1 cellular context compared by ENCODE assay signal in the genomic region with DNA sequence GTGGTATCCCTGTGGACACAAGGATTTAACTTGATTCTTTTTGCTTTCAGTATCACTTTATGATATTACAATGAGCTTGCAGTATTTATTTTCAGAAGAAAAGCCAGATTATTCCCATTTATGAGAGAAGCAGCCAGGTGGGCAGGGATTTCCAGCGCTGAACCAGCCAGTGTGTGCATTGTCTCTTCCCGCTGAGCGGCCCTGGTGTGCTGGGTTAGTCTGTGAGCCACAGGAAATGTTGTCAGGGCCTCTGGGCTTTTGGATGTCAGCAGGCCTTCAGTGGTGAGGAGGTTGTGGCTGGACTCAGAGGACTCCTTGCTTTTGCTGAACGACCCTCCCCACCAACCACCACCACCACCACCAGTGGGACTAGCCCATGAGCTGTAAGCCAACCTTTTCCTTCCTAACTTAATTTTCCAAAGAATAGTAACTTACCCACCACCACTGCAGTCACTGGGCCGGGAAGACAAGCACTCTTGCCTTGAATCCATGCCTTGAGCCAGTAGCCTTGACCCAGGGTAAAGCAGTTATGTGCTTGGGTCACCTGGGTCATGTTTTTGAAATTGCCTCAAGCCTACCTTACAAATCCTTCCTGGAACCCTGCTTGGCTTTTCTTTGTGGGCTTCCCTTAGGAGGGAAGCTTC.
A peak's percentile ranks its signal among the peaks of the same experiment; 100 is the strongest.
TF ChIP-seq lines count a peak whose summit lies in the region.

No MANE protein-coding gene starts in this region.

TF ChIP-seq in HepG2, 621 proteins besides CTCF, POLR2A, EP300 and RAD21 (continued from another document and continues in another):
- TF ChIP-seq, protein P1, sequence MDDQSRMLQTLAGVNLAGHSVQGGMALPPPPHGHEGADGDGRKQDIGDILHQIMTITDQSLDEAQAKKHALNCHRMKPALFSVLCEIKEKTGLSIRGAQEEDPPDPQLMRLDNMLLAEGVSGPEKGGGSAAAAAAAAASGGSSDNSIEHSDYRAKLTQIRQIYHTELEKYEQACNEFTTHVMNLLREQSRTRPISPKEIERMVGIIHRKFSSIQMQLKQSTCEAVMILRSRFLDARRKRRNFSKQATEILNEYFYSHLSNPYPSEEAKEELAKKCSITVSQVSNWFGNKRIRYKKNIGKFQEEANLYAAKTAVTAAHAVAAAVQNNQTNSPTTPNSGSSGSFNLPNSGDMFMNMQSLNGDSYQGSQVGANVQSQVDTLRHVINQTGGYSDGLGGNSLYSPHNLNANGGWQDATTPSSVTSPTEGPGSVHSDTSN (CRISPR knock-in tag; IDR thresholded peaks at IDR 0.05; ENCODE audit: borderline replicate concordance), result no peak
- no peak for TF ChIP-seq GATAD1 (CRISPR knock-in tag; IDR thresholded peaks at IDR 0.05)
- no peak for TF ChIP-seq IRF2 (CRISPR knock-in tag; IDR thresholded peaks at IDR 0.05)
- TF ChIP-seq ZMAT3 (CRISPR knock-in tag; conservative IDR thresholded peaks at IDR 0.05), result no peak
- no peak for TF ChIP-seq MEIS2 (CRISPR knock-in tag; IDR thresholded peaks at IDR 0.05)
- TF ChIP-seq POLR2AphosphoS5 (IDR thresholded peaks at IDR 0.05; ENCODE audit: low read depth, low read length), result no peak
- TF ChIP-seq MIXL1 (CRISPR knock-in tag; IDR thresholded peaks at IDR 0.05), result no peak
- no peak for TF ChIP-seq ZBTB42 (CRISPR knock-in tag; IDR thresholded peaks at IDR 0.05)
- TF ChIP-seq LRRFIP1 (CRISPR knock-in tag; conservative IDR thresholded peaks at IDR 0.05), result no peak
- no peak for TF ChIP-seq FOXO1 (CRISPR knock-in tag; IDR thresholded peaks at IDR 0.05)
- no peak for TF ChIP-seq SIN3A (IDR thresholded peaks at IDR 0.05; ENCODE audit: borderline replicate concordance, low read depth, low read length)
- TF ChIP-seq, protein P2, sequence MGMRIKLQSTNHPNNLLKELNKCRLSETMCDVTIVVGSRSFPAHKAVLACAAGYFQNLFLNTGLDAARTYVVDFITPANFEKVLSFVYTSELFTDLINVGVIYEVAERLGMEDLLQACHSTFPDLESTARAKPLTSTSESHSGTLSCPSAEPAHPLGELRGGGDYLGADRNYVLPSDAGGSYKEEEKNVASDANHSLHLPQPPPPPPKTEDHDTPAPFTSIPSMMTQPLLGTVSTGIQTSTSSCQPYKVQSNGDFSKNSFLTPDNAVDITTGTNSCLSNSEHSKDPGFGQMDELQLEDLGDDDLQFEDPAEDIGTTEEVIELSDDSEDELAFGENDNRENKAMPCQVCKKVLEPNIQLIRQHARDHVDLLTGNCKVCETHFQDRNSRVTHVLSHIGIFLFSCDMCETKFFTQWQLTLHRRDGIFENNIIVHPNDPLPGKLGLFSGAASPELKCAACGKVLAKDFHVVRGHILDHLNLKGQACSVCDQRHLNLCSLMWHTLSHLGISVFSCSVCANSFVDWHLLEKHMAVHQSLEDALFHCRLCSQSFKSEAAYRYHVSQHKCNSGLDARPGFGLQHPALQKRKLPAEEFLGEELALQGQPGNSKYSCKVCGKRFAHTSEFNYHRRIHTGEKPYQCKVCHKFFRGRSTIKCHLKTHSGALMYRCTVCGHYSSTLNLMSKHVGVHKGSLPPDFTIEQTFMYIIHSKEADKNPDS (CRISPR knock-in tag; IDR thresholded peaks at IDR 0.05), result no peak
- TF ChIP-seq TBX3 (IDR thresholded peaks at IDR 0.05; ENCODE audit: borderline replicate concordance), result no peak
- TF ChIP-seq ZNF138 (CRISPR knock-in tag; IDR thresholded peaks at IDR 0.05; ENCODE audit: low read depth), result no peak
- no peak for TF ChIP-seq ZNF329 (CRISPR knock-in tag; IDR thresholded peaks at IDR 0.05; ENCODE audit: low read depth)
- TF ChIP-seq, protein P3, sequence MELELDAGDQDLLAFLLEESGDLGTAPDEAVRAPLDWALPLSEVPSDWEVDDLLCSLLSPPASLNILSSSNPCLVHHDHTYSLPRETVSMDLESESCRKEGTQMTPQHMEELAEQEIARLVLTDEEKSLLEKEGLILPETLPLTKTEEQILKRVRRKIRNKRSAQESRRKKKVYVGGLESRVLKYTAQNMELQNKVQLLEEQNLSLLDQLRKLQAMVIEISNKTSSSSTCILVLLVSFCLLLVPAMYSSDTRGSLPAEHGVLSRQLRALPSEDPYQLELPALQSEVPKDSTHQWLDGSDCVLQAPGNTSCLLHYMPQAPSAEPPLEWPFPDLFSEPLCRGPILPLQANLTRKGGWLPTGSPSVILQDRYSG (CRISPR knock-in tag; IDR thresholded peaks at IDR 0.05), result no peak
- no peak for TF ChIP-seq ZZZ3 (CRISPR knock-in tag; IDR thresholded peaks at IDR 0.05; ENCODE audit: borderline replicate concordance)
- TF ChIP-seq ZNF451 (CRISPR knock-in tag; IDR thresholded peaks at IDR 0.05), result no peak
- TF ChIP-seq ZFP36L1 (CRISPR knock-in tag; IDR thresholded peaks at IDR 0.05), result no peak
- TF ChIP-seq KLF15 (CRISPR knock-in tag; IDR thresholded peaks at IDR 0.05; ENCODE audit: borderline replicate concordance), result no peak
- no peak for TF ChIP-seq POGK (CRISPR knock-in tag; conservative IDR thresholded peaks at IDR 0.05)
- no peak for TF ChIP-seq ONECUT2 (CRISPR knock-in tag; IDR thresholded peaks at IDR 0.05)
- no peak for TF ChIP-seq BHLHE40 (IDR thresholded peaks at IDR 0.05; ENCODE audit: low read length)
- TF ChIP-seq ZNF790 (CRISPR knock-in tag; IDR thresholded peaks at IDR 0.05; ENCODE audit: borderline replicate concordance), result no peak
- TF ChIP-seq, protein P4, sequence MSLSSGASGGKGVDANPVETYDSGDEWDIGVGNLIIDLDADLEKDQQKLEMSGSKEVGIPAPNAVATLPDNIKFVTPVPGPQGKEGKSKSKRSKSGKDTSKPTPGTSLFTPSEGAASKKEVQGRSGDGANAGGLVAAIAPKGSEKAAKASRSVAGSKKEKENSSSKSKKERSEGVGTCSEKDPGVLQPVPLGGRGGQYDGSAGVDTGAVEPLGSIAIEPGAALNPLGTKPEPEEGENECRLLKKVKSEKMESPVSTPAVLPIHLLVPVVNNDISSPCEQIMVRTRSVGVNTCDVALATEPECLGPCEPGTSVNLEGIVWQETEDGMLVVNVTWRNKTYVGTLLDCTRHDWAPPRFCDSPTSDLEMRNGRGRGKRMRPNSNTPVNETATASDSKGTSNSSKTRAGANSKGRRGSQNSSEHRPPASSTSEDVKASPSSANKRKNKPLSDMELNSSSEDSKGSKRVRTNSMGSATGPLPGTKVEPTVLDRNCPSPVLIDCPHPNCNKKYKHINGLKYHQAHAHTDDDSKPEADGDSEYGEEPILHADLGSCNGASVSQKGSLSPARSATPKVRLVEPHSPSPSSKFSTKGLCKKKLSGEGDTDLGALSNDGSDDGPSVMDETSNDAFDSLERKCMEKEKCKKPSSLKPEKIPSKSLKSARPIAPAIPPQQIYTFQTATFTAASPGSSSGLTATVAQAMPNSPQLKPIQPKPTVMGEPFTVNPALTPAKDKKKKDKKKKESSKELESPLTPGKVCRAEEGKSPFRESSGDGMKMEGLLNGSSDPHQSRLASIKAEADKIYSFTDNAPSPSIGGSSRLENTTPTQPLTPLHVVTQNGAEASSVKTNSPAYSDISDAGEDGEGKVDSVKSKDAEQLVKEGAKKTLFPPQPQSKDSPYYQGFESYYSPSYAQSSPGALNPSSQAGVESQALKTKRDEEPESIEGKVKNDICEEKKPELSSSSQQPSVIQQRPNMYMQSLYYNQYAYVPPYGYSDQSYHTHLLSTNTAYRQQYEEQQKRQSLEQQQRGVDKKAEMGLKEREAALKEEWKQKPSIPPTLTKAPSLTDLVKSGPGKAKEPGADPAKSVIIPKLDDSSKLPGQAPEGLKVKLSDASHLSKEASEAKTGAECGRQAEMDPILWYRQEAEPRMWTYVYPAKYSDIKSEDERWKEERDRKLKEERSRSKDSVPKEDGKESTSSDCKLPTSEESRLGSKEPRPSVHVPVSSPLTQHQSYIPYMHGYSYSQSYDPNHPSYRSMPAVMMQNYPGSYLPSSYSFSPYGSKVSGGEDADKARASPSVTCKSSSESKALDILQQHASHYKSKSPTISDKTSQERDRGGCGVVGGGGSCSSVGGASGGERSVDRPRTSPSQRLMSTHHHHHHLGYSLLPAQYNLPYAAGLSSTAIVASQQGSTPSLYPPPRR (CRISPR knock-in tag; IDR thresholded peaks at IDR 0.05; ENCODE audit: borderline replicate concordance), result no peak
- no peak for TF ChIP-seq MBD4 (IDR thresholded peaks at IDR 0.05; ENCODE audit: borderline replicate concordance, low read length)
- no peak for TF ChIP-seq FOXA3 (CRISPR knock-in tag; IDR thresholded peaks at IDR 0.05)
- TF ChIP-seq THAP11 (CRISPR knock-in tag; IDR thresholded peaks at IDR 0.05), result no peak
- TF ChIP-seq, protein P5, sequence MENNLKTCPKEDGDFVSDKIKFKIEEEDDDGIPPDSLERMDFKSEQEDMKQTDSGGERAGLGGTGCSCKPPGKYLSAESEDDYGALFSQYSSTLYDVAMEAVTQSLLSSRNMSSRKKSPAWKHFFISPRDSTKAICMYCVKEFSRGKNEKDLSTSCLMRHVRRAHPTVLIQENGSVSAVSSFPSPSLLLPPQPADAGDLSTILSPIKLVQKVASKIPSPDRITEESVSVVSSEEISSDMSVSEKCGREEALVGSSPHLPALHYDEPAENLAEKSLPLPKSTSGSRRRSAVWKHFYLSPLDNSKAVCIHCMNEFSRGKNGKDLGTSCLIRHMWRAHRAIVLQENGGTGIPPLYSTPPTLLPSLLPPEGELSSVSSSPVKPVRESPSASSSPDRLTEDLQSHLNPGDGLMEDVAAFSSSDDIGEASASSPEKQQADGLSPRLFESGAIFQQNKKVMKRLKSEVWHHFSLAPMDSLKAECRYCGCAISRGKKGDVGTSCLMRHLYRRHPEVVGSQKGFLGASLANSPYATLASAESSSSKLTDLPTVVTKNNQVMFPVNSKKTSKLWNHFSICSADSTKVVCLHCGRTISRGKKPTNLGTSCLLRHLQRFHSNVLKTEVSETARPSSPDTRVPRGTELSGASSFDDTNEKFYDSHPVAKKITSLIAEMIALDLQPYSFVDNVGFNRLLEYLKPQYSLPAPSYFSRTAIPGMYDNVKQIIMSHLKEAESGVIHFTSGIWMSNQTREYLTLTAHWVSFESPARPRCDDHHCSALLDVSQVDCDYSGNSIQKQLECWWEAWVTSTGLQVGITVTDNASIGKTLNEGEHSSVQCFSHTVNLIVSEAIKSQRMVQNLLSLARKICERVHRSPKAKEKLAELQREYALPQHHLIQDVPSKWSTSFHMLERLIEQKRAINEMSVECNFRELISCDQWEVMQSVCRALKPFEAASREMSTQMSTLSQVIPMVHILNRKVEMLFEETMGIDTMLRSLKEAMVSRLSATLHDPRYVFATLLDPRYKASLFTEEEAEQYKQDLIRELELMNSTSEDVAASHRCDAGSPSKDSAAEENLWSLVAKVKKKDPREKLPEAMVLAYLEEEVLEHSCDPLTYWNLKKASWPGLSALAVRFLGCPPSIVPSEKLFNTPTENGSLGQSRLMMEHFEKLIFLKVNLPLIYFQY (CRISPR knock-in tag; IDR thresholded peaks at IDR 0.05; ENCODE audit: borderline replicate concordance), result no peak; the same call in 1 of the 2 replicates
- TF ChIP-seq ZNF766 (CRISPR knock-in tag; IDR thresholded peaks at IDR 0.05; ENCODE audit: borderline replicate concordance), result no peak
- TF ChIP-seq MTF1 (CRISPR knock-in tag; IDR thresholded peaks at IDR 0.05), result no peak
- no peak for TF ChIP-seq ZNF792 (CRISPR knock-in tag; IDR thresholded peaks at IDR 0.05)
- TF ChIP-seq ZBTB33 (CRISPR knock-in tag; IDR thresholded peaks at IDR 0.05), result peak; percentile 68; the same call in 1 of the 2 replicates
- no peak for TF ChIP-seq ZNF510 (CRISPR knock-in tag; IDR thresholded peaks at IDR 0.05; ENCODE audit: low read depth)
- TF ChIP-seq, protein P6, sequence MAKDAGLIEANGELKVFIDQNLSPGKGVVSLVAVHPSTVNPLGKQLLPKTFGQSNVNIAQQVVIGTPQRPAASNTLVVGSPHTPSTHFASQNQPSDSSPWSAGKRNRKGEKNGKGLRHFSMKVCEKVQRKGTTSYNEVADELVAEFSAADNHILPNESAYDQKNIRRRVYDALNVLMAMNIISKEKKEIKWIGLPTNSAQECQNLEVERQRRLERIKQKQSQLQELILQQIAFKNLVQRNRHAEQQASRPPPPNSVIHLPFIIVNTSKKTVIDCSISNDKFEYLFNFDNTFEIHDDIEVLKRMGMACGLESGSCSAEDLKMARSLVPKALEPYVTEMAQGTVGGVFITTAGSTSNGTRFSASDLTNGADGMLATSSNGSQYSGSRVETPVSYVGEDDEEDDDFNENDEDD (CRISPR knock-in tag; IDR thresholded peaks at IDR 0.05; ENCODE audit: borderline replicate concordance), result no peak
- TF ChIP-seq ZNF383 (CRISPR knock-in tag; IDR thresholded peaks at IDR 0.05; ENCODE audit: borderline replicate concordance), result no peak
- TF ChIP-seq ZNF263 (CRISPR knock-in tag; IDR thresholded peaks at IDR 0.05), result no peak
- TF ChIP-seq ZNF605 (CRISPR knock-in tag; IDR thresholded peaks at IDR 0.05), result peak; percentile 13
